14 cellular contexts compared by ENCODE assay signal in the genomic region with DNA sequence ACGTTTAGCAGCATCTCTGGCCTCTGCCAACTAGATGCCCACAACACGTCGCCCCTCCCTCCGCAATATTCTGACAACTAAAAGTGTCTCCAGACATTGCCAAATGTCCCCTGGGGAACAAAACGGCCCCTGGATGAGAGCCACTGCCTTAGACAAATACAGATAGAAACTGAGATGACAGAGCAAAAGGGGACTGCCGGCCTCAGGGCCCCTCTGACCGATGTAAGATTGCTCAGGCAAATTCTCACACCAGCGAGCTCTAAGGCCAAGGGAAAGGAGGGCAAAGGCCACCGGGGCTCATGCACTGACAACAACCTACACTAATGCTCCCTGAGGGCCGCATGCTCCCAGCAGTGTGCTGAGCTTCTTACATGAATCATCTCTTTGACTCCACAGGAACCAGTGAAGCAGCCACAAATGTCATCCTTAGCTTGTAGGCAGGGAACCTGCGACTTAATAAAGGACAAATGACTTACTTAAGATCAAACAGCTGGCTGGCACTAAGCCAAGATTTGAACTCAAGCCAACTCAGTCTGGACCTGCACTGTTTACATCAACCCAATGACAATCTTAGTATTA.
DNase-seq lines count a peak whose midpoint lies in the region; ATAC-seq and TF ChIP-seq lines count a peak whose summit lies in the region.
"Had no signal": no experiment of that assay in that cellular context is flagged by ENCODE, and none has a peak within 500 bp of the region (broad histone marks: within the 10 kb centered on the region; RNA-seq: fewer than 3 reads in every experiment).

No MANE protein-coding gene starts in this region.

- peak; percentile 47 for DNase-seq in EL
- DNase-seq in LHCN-M2 (ENCODE audit: low read depth), result peak; percentile 58
- DNase-seq in cerebellar cortex (ENCODE audit: low spot score), result peak; percentile 2
- peak; percentile 85 for DNase-seq in kidney tubule cell (ENCODE audit: low spot score)
- no peak for DNase-seq in activated CD8-positive, alpha-beta T cell treated with anti-CD3 and anti-CD28 coated beads for 36 hours
- DNase-seq in NCI-H1930 (lab: John Stamatoyannopoulos, UW), result no peak
- DNase-seq: activated CD4-positive, CD25-positive, alpha-beta regulatory T cell treated with anti-CD3 and anti-CD28 coated beads, Interleukin-2, amount 50 U/mL, for 72 hours; activated effector memory CD4-positive, alpha-beta T cell treated with anti-CD3 and anti-CD28 coated beads, Interleukin-2, amount 50 U/mL, for 16 hours; NCI-H2029; posterior cingulate gyrus; thyroid gland had no signal

- peaks cover 13% of the 10 kb centered on the region for H3K27me3 Mint-ChIP-seq in activated CD8-positive, alpha-beta T cell treated with anti-CD3 and anti-CD28 coated beads for 36 hours

- no peak for ATAC-seq in activated CD8-positive, alpha-beta T cell treated with anti-CD3 and anti-CD28 coated beads for 36 hours
- ATAC-seq in HG03280 (IDR thresholded peaks at IDR 0.05; ENCODE audit: unreplicated experiment) (no peak), HG02588 (IDR thresholded peaks at IDR 0.05; ENCODE audit: unreplicated experiment) (no peak)

- TF ChIP-seq CTCF in activated CD8-positive, alpha-beta T cell treated with anti-CD3 and anti-CD28 coated beads for 36 hours (IDR thresholded peaks at IDR 0.05), result no peak

- H3K9me3 Mint-ChIP-seq in activated CD8-positive, alpha-beta T cell treated with anti-CD3 and anti-CD28 coated beads for 36 hours, result no peaks in the 10 kb centered on the region
- H3K9me3 Mint-ChIP-seq: central memory CD8-positive, alpha-beta T cell had no signal

- H3K27ac Mint-ChIP-seq in activated CD8-positive, alpha-beta T cell treated with anti-CD3 and anti-CD28 coated beads for 36 hours, result no peak overlapping the region

- intact Hi-C loops in activated CD8-positive, alpha-beta T cell treated with anti-CD3 and anti-CD28 coated beads for 36 hours (cut with micrococcal nuclease), result no loop called here

- H3K4me1 Mint-ChIP-seq in activated CD8-positive, alpha-beta T cell treated with anti-CD3 and anti-CD28 coated beads for 36 hours (ENCODE audit: low read depth), result no peaks in the 10 kb centered on the region
- H3K4me1 Mint-ChIP-seq: central memory CD8-positive, alpha-beta T cell had no signal

- H3K36me3 Mint-ChIP-seq in activated CD8-positive, alpha-beta T cell treated with anti-CD3 and anti-CD28 coated beads for 36 hours (ENCODE audit: low read depth), result no peaks in the 10 kb centered on the region

- no peak overlapping the region for H3K4me3 Mint-ChIP-seq in activated CD8-positive, alpha-beta T cell treated with anti-CD3 and anti-CD28 coated beads for 36 hours
- H3K4me3 Mint-ChIP-seq: central memory CD8-positive, alpha-beta T cell had no signal

- CTCF ChIA-PET in activated CD8-positive, alpha-beta T cell treated with anti-CD3 and anti-CD28 coated beads for 36 hours (lab: Charles Lee), result no interaction called here

- POLR2A ChIA-PET in activated CD8-positive, alpha-beta T cell treated with anti-CD3 and anti-CD28 coated beads for 36 hours (lab: Charles Lee), result no interaction called here

Comparison
In these comparisons a context has a peak if more than half of its experiments do, and no peak if none do; other contexts are left out.
1. DNase-seq: peak in EL (single experiment), LHCN-M2 (single experiment), cerebellar cortex (single experiment) and kidney tubule cell (single experiment); none in activated CD8-positive, alpha-beta T cell treated with anti-CD3 and anti-CD28 coated beads for 36 hours (single experiment) and NCI-H1930 (0 of 2).